In genomic region chr12:113183030-113183589, GRCh38 we compare ENCODE assay signal across 12 cellular contexts. TPM values are rescaled to one million over a fixed set of nuclear protein-coding genes. Genes with fewer than 3 reads are reported as not detected.
DNase-seq lines count a peak whose midpoint lies in the region; ATAC-seq and TF ChIP-seq lines count a peak whose summit lies in the region.
"Had no signal": no experiment of that assay in that cellular context is flagged by ENCODE, and none has a peak within 500 bp of the region (broad histone marks: within the 10 kb centered on the region; RNA-seq: fewer than 3 reads in every experiment).

No MANE protein-coding gene starts in this region.

- no peaks in the 10 kb centered on the region for H3K27me3 Mint-ChIP-seq in natural killer cell treated with Interleukin-12 subunit alpha and Interleukin-12 subunit beta and Interleukin-15 and Interleukin-18, amount 100 ng/mL, for 72 hours
- H3K27me3 Mint-ChIP-seq in natural killer cell (ENCODE audit: low read depth in 2 of 2) = no peaks in the 10 kb centered on the region
- H3K27me3 Mint-ChIP-seq in activated T-helper 17 cell treated with anti-CD3 and anti-CD28 coated beads, Interleukin-2, amount 50 U/mL, for 72 hours = no peaks in the 10 kb centered on the region

- H3K27ac Mint-ChIP-seq in natural killer cell treated with Interleukin-12 subunit alpha and Interleukin-12 subunit beta and Interleukin-15 and Interleukin-18, amount 100 ng/mL, for 72 hours = peak overlapping the region; percentile 18 to 91
- H3K27ac Mint-ChIP-seq in natural killer cell = peak overlapping the region in 1 of 2 donors; percentile 94
- H3K27ac Mint-ChIP-seq in activated T-helper 17 cell treated with anti-CD3 and anti-CD28 coated beads, Interleukin-2, amount 50 U/mL, for 72 hours = peak overlapping the region; percentile 92

- H3K36me3 Mint-ChIP-seq in natural killer cell treated with Interleukin-12 subunit alpha and Interleukin-12 subunit beta and Interleukin-15 and Interleukin-18, amount 100 ng/mL, for 72 hours = no peaks in the 10 kb centered on the region
- no peaks in the 10 kb centered on the region for H3K36me3 Mint-ChIP-seq in natural killer cell
- peaks cover 66% of the 10 kb centered on the region for H3K36me3 Mint-ChIP-seq in activated T-helper 17 cell treated with anti-CD3 and anti-CD28 coated beads, Interleukin-2, amount 50 U/mL, for 72 hours (ENCODE audit: low read depth)

- no peak for ATAC-seq in natural killer cell treated with Interleukin-12 subunit alpha and Interleukin-12 subunit beta and Interleukin-15 and Interleukin-18, amount 100 ng/mL, for 72 hours
- ATAC-seq in natural killer cell (no peak), HG03442 (IDR thresholded peaks at IDR 0.05; ENCODE audit: unreplicated experiment) (no peak), GM21423 (IDR thresholded peaks at IDR 0.05; ENCODE audit: unreplicated experiment) (no peak)
- ATAC-seq in activated T-helper 17 cell treated with anti-CD3 and anti-CD28 coated beads, Interleukin-2, amount 50 U/mL, for 72 hours (replicated peaks) = no peak
- ATAC-seq: sciatic nerve had no signal

- peaks cover 19 to 23% of the 10 kb centered on the region in 2 donors for H3K4me1 Mint-ChIP-seq in natural killer cell treated with Interleukin-12 subunit alpha and Interleukin-12 subunit beta and Interleukin-15 and Interleukin-18, amount 100 ng/mL, for 72 hours (ENCODE audit: low read depth in 2 of 2)
- H3K4me1 Mint-ChIP-seq in natural killer cell = peaks cover 34 to 35% of the 10 kb centered on the region in 2 donors
- peaks cover 15% of the 10 kb centered on the region for H3K4me1 Mint-ChIP-seq in activated T-helper 17 cell treated with anti-CD3 and anti-CD28 coated beads, Interleukin-2, amount 50 U/mL, for 72 hours

- H3K4me3 Mint-ChIP-seq in natural killer cell treated with Interleukin-12 subunit alpha and Interleukin-12 subunit beta and Interleukin-15 and Interleukin-18, amount 100 ng/mL, for 72 hours = peak overlapping the region; percentile 89
- no peak overlapping the region for H3K4me3 Mint-ChIP-seq in natural killer cell
- H3K4me3 Mint-ChIP-seq in activated T-helper 17 cell treated with anti-CD3 and anti-CD28 coated beads, Interleukin-2, amount 50 U/mL, for 72 hours = peak overlapping the region; percentile 93

- intact Hi-C loops in natural killer cell (cut with micrococcal nuclease) = no loop called here

- H3K9me3 Mint-ChIP-seq in natural killer cell treated with Interleukin-12 subunit alpha and Interleukin-12 subunit beta and Interleukin-15 and Interleukin-18, amount 100 ng/mL, for 72 hours = no peaks in the 10 kb centered on the region
- H3K9me3 Mint-ChIP-seq in natural killer cell = no peaks in the 10 kb centered on the region
- H3K9me3 Mint-ChIP-seq in activated T-helper 17 cell treated with anti-CD3 and anti-CD28 coated beads, Interleukin-2, amount 50 U/mL, for 72 hours = no peaks in the 10 kb centered on the region

- no peak for DNase-seq in natural killer cell treated with Interleukin-12 subunit alpha and Interleukin-12 subunit beta and Interleukin-15 and Interleukin-18, amount 100 ng/mL, for 72 hours (ENCODE audit: low spot score)
- no peak for DNase-seq in natural killer cell
- no peak for DNase-seq in SK-N-DZ (ENCODE audit: low spot score)
- DNase-seq: BE2C, MV-4-11, thyroid gland had no signal

- no peak for TF ChIP-seq CTCF in natural killer cell (IDR thresholded peaks at IDR 0.05)

RNA-seq across cellular contexts. Expression of gene DDX54, which starts 2.2 kb away (rescaled TPM):
- total RNA-seq in natural killer cell treated with Interleukin-12 subunit alpha and Interleukin-12 subunit beta and Interleukin-15 and Interleukin-18, amount 100 ng/mL, for 72 hours = 100 to 1,000 TPM in 1 of 2 donors, 10 to 100 TPM in 1; 85.8 to 143 TPM
- total RNA-seq in natural killer cell = 100 to 1,000 TPM in 1 of 3 donors, 10 to 100 TPM in 2; 84.6 to 100 (median 97.1) TPM
- 10 to 100 TPM; 47.4 to 86.9 TPM for total RNA-seq in activated T-helper 17 cell treated with anti-CD3 and anti-CD28 coated beads, Interleukin-2, amount 50 U/mL, for 72 hours
- 34.7 and 39.3 TPM in 2 replicates for polyA plus RNA-seq in SK-N-DZ (2014; cell fraction: cytosol; rRNA removed)
- 32.1 and 56.8 TPM in 2 replicates for polyA plus RNA-seq in SK-N-DZ (2014; cell fraction: nucleus; rRNA removed)

RNA-seq across cellular contexts. Expression of gene RITA1, which starts 2.4 kb away (rescaled TPM):
- 10 to 100 TPM; 19.6 to 27.3 TPM for total RNA-seq in natural killer cell treated with Interleukin-12 subunit alpha and Interleukin-12 subunit beta and Interleukin-15 and Interleukin-18, amount 100 ng/mL, for 72 hours
- 10 to 100 TPM in 2 of 3 donors, 1 to 10 TPM in 1; 7.7 to 13.8 (median 12.0) TPM for total RNA-seq in natural killer cell
- total RNA-seq in activated T-helper 17 cell treated with anti-CD3 and anti-CD28 coated beads, Interleukin-2, amount 50 U/mL, for 72 hours = 10 to 100 TPM; 14.2 to 23.9 TPM
- polyA plus RNA-seq in SK-N-DZ (2014; cell fraction: cytosol; rRNA removed) = 31.5 and 32.0 TPM in 2 replicates
- polyA plus RNA-seq in SK-N-DZ (2014; cell fraction: nucleus; rRNA removed) = 16.6 and 17.2 TPM in 2 replicates

RNA-seq across cellular contexts. Expression of gene CFAP73, which starts 33.6 kb away (rescaled TPM):
- under 1 TPM in 1 of 2 donors, not detected in 1; 0.28 TPM for total RNA-seq in natural killer cell treated with Interleukin-12 subunit alpha and Interleukin-12 subunit beta and Interleukin-15 and Interleukin-18, amount 100 ng/mL, for 72 hours
- total RNA-seq in natural killer cell = not detected
- total RNA-seq in activated T-helper 17 cell treated with anti-CD3 and anti-CD28 coated beads, Interleukin-2, amount 50 U/mL, for 72 hours = 1 to 10 TPM in 1 of 2 donors, under 1 TPM in 1; 0.32 to 1.2 TPM
- not detected in 2 replicates for polyA plus RNA-seq in SK-N-DZ (2014; cell fraction: cytosol; rRNA removed)
- not detected in 2 replicates for polyA plus RNA-seq in SK-N-DZ (2014; cell fraction: nucleus; rRNA removed)
- total RNA-seq: mucosa of gallbladder, RPMI7951 had no signal

RNA-seq across cellular contexts. Expression of gene TPCN1, which starts 38.2 kb away (rescaled TPM):
- 10 to 100 TPM; 14.1 to 43.6 TPM for total RNA-seq in natural killer cell treated with Interleukin-12 subunit alpha and Interleukin-12 subunit beta and Interleukin-15 and Interleukin-18, amount 100 ng/mL, for 72 hours
- 10 to 100 TPM in 2 of 3 donors, 1 to 10 TPM in 1; 7.2 to 21.4 (median 10.7) TPM for total RNA-seq in natural killer cell
- 10 to 100 TPM; 29.4 to 67.7 TPM for total RNA-seq in activated T-helper 17 cell treated with anti-CD3 and anti-CD28 coated beads, Interleukin-2, amount 50 U/mL, for 72 hours
- 8.7 and 11.1 TPM in 2 replicates for polyA plus RNA-seq in SK-N-DZ (2014; cell fraction: cytosol; rRNA removed)
- polyA plus RNA-seq in SK-N-DZ (2014; cell fraction: nucleus; rRNA removed) = 63.1 and 85.4 TPM in 2 replicates

RNA-seq across cellular contexts. Expression of gene RASAL1, which starts 47.5 kb away (rescaled TPM):
- not detected for total RNA-seq in natural killer cell treated with Interleukin-12 subunit alpha and Interleukin-12 subunit beta and Interleukin-15 and Interleukin-18, amount 100 ng/mL, for 72 hours
- not detected for total RNA-seq in natural killer cell
- total RNA-seq in activated T-helper 17 cell treated with anti-CD3 and anti-CD28 coated beads, Interleukin-2, amount 50 U/mL, for 72 hours = 10 to 100 TPM in 1 of 2 donors, 1 to 10 TPM in 1; 1.0 to 21.3 TPM
- not detected in 2 replicates for polyA plus RNA-seq in SK-N-DZ (2014; cell fraction: cytosol; rRNA removed)
- polyA plus RNA-seq in SK-N-DZ (2014; cell fraction: nucleus; rRNA removed) = 0.07 TPM in 1 of 2 replicates, not detected in the other
- total RNA-seq: RPMI7951 had no signal
